In the genomic region with DNA sequence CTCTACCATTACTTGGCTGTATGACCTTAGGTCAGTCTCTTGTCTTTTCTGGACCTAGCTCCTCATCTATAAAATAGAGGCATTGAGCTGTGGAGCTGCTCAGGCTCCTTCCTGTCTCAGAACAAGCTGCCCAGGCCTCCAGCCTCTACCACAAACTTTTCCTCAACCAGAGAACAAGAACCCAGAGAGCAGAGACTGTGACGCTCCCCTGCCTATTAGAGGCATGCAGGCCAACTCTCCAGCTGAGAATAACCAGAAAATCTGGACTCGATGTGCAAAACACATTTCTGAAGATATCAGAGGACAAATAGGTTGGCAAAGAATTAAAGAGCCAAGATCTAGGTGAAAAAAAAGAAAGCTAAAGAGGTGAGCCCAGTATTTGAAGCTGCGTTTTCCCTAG, we compare ENCODE assay signal across 18 cellular contexts. TPM values are rescaled to one million over a fixed set of nuclear protein-coding genes. Genes with fewer than 3 reads are reported as not detected.
A peak's percentile ranks its signal among the peaks of the same experiment; 100 is the strongest.
DNase-seq lines count a peak whose midpoint lies in the region; ATAC-seq and TF ChIP-seq lines count a peak whose summit lies in the region.
"Had no signal": no experiment of that assay in that cellular context is flagged by ENCODE, and none has a peak within 500 bp of the region (broad histone marks: within the 10 kb centered on the region; RNA-seq: fewer than 3 reads in every experiment).

No MANE protein-coding gene starts in this region.

- TF ChIP-seq CTCF in MCF 10A (IDR thresholded peaks at IDR 0.05; ENCODE audit: unreplicated experiment) (no peak), breast epithelium (IDR thresholded peaks at IDR 0.05) (no peak), activated B cell treated with CpG ODN at 0.5 μM for 24 hours (IDR thresholded peaks at IDR 0.05) (no peak), mesothelial cell of epicardium (IDR thresholded peaks at IDR 0.05; ENCODE audit: unreplicated experiment) (no peak), type B pancreatic cell (conservative IDR thresholded peaks at IDR 0.05) (no peak)

- no peaks in the 10 kb centered on the region for H3K9me3 ChIP-seq in breast epithelium
- H3K9me3 ChIP-seq: ovary had no signal

- H3K4me1 Mint-ChIP-seq in MCF 10A (ENCODE audit: insufficient read depth, unreplicated experiment) (peaks cover 11% of the 10 kb centered on the region), activated B cell treated with CpG ODN at 0.5 μM for 24 hours (peaks cover 10% of the 10 kb centered on the region), mesothelial cell of epicardium (peaks cover 5% of the 10 kb centered on the region), type B pancreatic cell (ENCODE audit: unreplicated experiment) (peaks cover 12% of the 10 kb centered on the region)

- BruUV-seq in MCF 10A (replicated peaks; lab: Mats Ljungman, UMichigan), result no TSS peak

- H3K9me3 Mint-ChIP-seq in MCF 10A (ENCODE audit: unreplicated experiment) (no peaks in the 10 kb centered on the region), activated B cell treated with CpG ODN at 0.5 μM for 24 hours (no peaks in the 10 kb centered on the region), mesothelial cell of epicardium (no peaks in the 10 kb centered on the region), type B pancreatic cell (no peaks in the 10 kb centered on the region)
- H3K9me3 Mint-ChIP-seq: stimulated activated naive B cell treated with anti-CD40 and anti-IgM and Interleukin-4, amounts not matched to agents 10 μg/mL and 1 μg/mL and 100 μg/mL, for 72 hours had no signal

- no peak for ATAC-seq in activated B cell treated with CpG ODN at 0.5 μM for 24 hours (ENCODE audit: low read depth)
- no peak for ATAC-seq in GM21515 (IDR thresholded peaks at IDR 0.05; ENCODE audit: unreplicated experiment)
- ATAC-seq in GM21529 (IDR thresholded peaks at IDR 0.05; ENCODE audit: unreplicated experiment), result no peak
- ATAC-seq: K562; stimulated activated naive B cell treated with anti-CD40 and anti-IgM and Interleukin-4, amounts not matched to agents 10 μg/mL and 1 μg/mL and 100 μg/mL, for 72 hours had no signal

- H3K4me3 Mint-ChIP-seq in MCF 10A (ENCODE audit: unreplicated experiment) (no peak overlapping the region), activated B cell treated with CpG ODN at 0.5 μM for 24 hours (no peak overlapping the region), mesothelial cell of epicardium (no peak overlapping the region), type B pancreatic cell (no peak overlapping the region)
- H3K4me3 Mint-ChIP-seq: stimulated activated naive B cell treated with anti-CD40 and anti-IgM and Interleukin-4, amounts not matched to agents 10 μg/mL and 1 μg/mL and 100 μg/mL, for 72 hours had no signal

- H3K27ac ChIP-seq in breast epithelium, result peak overlapping the region in 1 of 2 donors; percentile 16
- H3K27ac ChIP-seq: brain microvascular endothelial cell, hepatocyte had no signal

- no peak for DNase-seq in MCF 10A (ENCODE audit: unreplicated experiment)
- no peak for DNase-seq in breast epithelium (ENCODE audit: low spot score in 2 of 2)
- DNase-seq in activated B cell treated with CpG ODN at 0.5 μM for 24 hours, result no peak
- DNase-seq in mesothelial cell of epicardium (ENCODE audit: low spot score in 2 of 2, unreplicated experiment in 2 of 2), result no peak
- no peak for DNase-seq in type B pancreatic cell (ENCODE audit: extremely low spot score, unreplicated experiment)
- no peak for DNase-seq in NK-92 (lab: John Stamatoyannopoulos, UW; ENCODE audit: unreplicated experiment)
- DNase-seq: activated CD4-positive, alpha-beta T cell treated with anti-CD3 and anti-CD28 coated beads for 1 hour; brain microvascular endothelial cell; DMS 273 treated with DMSO at 0.1 percent for 48 hours; NCI-H1048; RPMI8226; small intestine; stimulated activated naive B cell treated with anti-CD40 and anti-IgM and Interleukin-4, amounts not matched to agents 10 μg/mL and 1 μg/mL and 100 μg/mL, for 72 hours had no signal

- CTCF ChIA-PET in MCF 10A (lab: Yijun Ruan, JAX), result interaction anchor here (0.6 to 1.8 kb wide), 6 partner anchors 9 to 149 kb away, joined by 3 to 8 read pairs (median 4); no protein-coding TSS in a partner anchor
- CTCF ChIA-PET in activated B cell treated with CpG ODN at 0.5 μM for 24 hours (lab: Charles Lee), result interaction anchor here (0.7 to 6.6 kb wide), 6 partner anchors 11 to 100 kb away, joined by 3 to 78 read pairs (median 4); no protein-coding TSS in a partner anchor

- intact Hi-C loops in MCF 10A (cut with micrococcal nuclease), result no loop called here
- intact Hi-C loops in breast epithelium (cut with DNase I; ENCODE audit: low total_unique reads), result no loop called here
- intact Hi-C loops in activated B cell treated with CpG ODN at 0.5 μM for 24 hours (cut with micrococcal nuclease), result no loop called here

- H3K4me3 ChIP-seq in breast epithelium, result no peak overlapping the region
- H3K4me3 ChIP-seq: hepatocyte, K562, ovary had no signal

- H3K27me3 ChIP-seq in breast epithelium, result no peaks in the 10 kb centered on the region
- H3K27me3 ChIP-seq: brain microvascular endothelial cell, hepatocyte, ovary had no signal

- peaks cover 0 to 2% of the 10 kb centered on the region in 2 donors for H3K4me1 ChIP-seq in breast epithelium

- peak overlapping the region; percentile 35 for H3K27ac Mint-ChIP-seq in MCF 10A (ENCODE audit: low read depth, unreplicated experiment)
- peak overlapping the region; percentile 35 for H3K27ac Mint-ChIP-seq in activated B cell treated with CpG ODN at 0.5 μM for 24 hours
- peak overlapping the region; percentile 58 for H3K27ac Mint-ChIP-seq in mesothelial cell of epicardium
- H3K27ac Mint-ChIP-seq in type B pancreatic cell, result peak overlapping the region; percentile 79
- H3K27ac Mint-ChIP-seq: stimulated activated naive B cell treated with anti-CD40 and anti-IgM and Interleukin-4, amounts not matched to agents 10 μg/mL and 1 μg/mL and 100 μg/mL, for 72 hours had no signal

- POLR2A ChIA-PET in MCF 10A (lab: Yijun Ruan, JAX) (interaction anchor here (0.6 to 3.2 kb wide), 6 partner anchors 9 to 147 kb away, joined by 3 to 13 read pairs (median 4); no protein-coding TSS in a partner anchor), activated B cell treated with CpG ODN at 0.5 μM for 24 hours (lab: Charles Lee) (interaction anchor here (0.6 to 1.5 kb wide), 2 partner anchors 16 to 55 kb away, joined by 3 to 4 read pairs; no protein-coding TSS in a partner anchor)

- no peak for TF ChIP-seq POLR2A in breast epithelium (IDR thresholded peaks at IDR 0.05)

- H3K36me3 ChIP-seq in breast epithelium, result peaks cover 5% of the 10 kb centered on the region
- H3K36me3 ChIP-seq: ovary had no signal

- H3K27me3 Mint-ChIP-seq in MCF 10A (ENCODE audit: insufficient read depth, unreplicated experiment), result no peaks in the 10 kb centered on the region
- no peaks in the 10 kb centered on the region for H3K27me3 Mint-ChIP-seq in activated B cell treated with CpG ODN at 0.5 μM for 24 hours
- no peaks in the 10 kb centered on the region for H3K27me3 Mint-ChIP-seq in mesothelial cell of epicardium (ENCODE audit: low read depth)
- H3K27me3 Mint-ChIP-seq in type B pancreatic cell, result no peaks in the 10 kb centered on the region
- H3K27me3 Mint-ChIP-seq: stimulated activated naive B cell treated with anti-CD40 and anti-IgM and Interleukin-4, amounts not matched to agents 10 μg/mL and 1 μg/mL and 100 μg/mL, for 72 hours had no signal

- H3K36me3 Mint-ChIP-seq in MCF 10A (ENCODE audit: insufficient read depth, unreplicated experiment), result peaks cover 93% of the 10 kb centered on the region
- H3K36me3 Mint-ChIP-seq in activated B cell treated with CpG ODN at 0.5 μM for 24 hours (ENCODE audit: low read depth), result peaks cover 80% of the 10 kb centered on the region
- H3K36me3 Mint-ChIP-seq in mesothelial cell of epicardium, result peaks cover 39% of the 10 kb centered on the region
- H3K36me3 Mint-ChIP-seq in type B pancreatic cell, result peaks cover 28% of the 10 kb centered on the region

RNA-seq across cellular contexts. Expression of a gene that starts 17.8 kb away (rescaled TPM):
- total RNA-seq in MCF 10A (2022), result 43.3 and 46.3 TPM in 2 replicates
- 10 to 100 TPM; 12.1 to 19.3 (median 19.2) TPM for total RNA-seq in breast epithelium
- total RNA-seq in activated B cell treated with CpG ODN at 0.5 μM for 24 hours, result 19.9 and 22.2 TPM in 2 replicates
- total RNA-seq in mesothelial cell of epicardium, result 46.4 to 48.6 TPM (median 47.7 TPM) in 3 replicates
- total RNA-seq in type B pancreatic cell (ENCODE audit: low replicate concordance), result 35.5 and 64.8 TPM in 2 replicates
